ENCODE assay signal across 17 cellular contexts in genomic region chr20:3728876-3729275, GRCh38. TPM values are rescaled to one million over a fixed set of nuclear protein-coding genes. Genes with fewer than 3 reads are reported as not detected.
DNase-seq lines count a peak whose midpoint lies in the region; FAIRE-seq and TF ChIP-seq lines count a peak whose summit lies in the region.
"Had no signal": no experiment of that assay in that cellular context is flagged by ENCODE, and none has a peak within 500 bp of the region (broad histone marks: within the 10 kb centered on the region; RNA-seq: fewer than 3 reads in every experiment).

No MANE protein-coding gene starts in this region.

- peak overlapping the region; percentile 14; the same call in 1 of the 2 replicates for H4K8ac ChIP-seq in H1 (ENCODE audit: extremely low read depth, insufficient read depth, low read length)

- TF ChIP-seq EP300 in H1 (IDR thresholded peaks at IDR 0.05; ENCODE audit: borderline replicate concordance in 1 of 2, low read depth in 2 of 2, low read length in 2 of 2) = no peak

- CTCF ChIA-PET in H1 (lab: Charles Lee; ENCODE audit: partially characterized antibody) = interaction anchor here (0.9 to 17.6 kb wide), 8 partner anchors 11 to 54 kb away, joined by 3 to 221 read pairs (median 6); no protein-coding TSS in a partner anchor

- no peak overlapping the region for H3K14ac ChIP-seq in H1 (ENCODE audit: insufficient read length)

- TF ChIP-seq CTCF in H1 (IDR thresholded peaks at IDR 0.05; ENCODE audit: control extremely low read depth in 1 of 3, insufficient read depth in 1 of 3, low read depth in 1 of 3, low read length in 3 of 3) (no peak), osteoblast (IDR thresholded peaks at IDR 0.05; ENCODE audit: extremely low read depth, low read depth, low read length) (no peak)

- H2AFZ ChIP-seq in H1 (ENCODE audit: low read length) (no peak overlapping the region), osteoblast (ENCODE audit: low read length) (no peak overlapping the region)

- H3K4me3 ChIP-seq in BLaER1 treated with 17β-estradiol and CSF1 and Interleukin-3, amounts not matched to agents 10 nM and 100 nM = no peak overlapping the region
- H3K4me3 ChIP-seq in H1 (ENCODE audit: extremely low read depth in 1 of 4, insufficient read depth in 2 of 4, low read depth in 3 of 4, low read length in 4 of 4) = no peak overlapping the region
- H3K4me3 ChIP-seq in osteoblast (ENCODE audit: insufficient read depth, low read length) = no peak overlapping the region
- H3K4me3 ChIP-seq: SJCRH30 had no signal

- no peak overlapping the region for H2BK120ac ChIP-seq in H1 (replicated peaks; ENCODE audit: low read depth, low read length)

- no peak overlapping the region for H3K18ac ChIP-seq in H1 (ENCODE audit: extremely low read depth, low read length)

- H3K4me1 ChIP-seq in BLaER1 treated with 17β-estradiol and CSF1 and Interleukin-3, amounts not matched to agents 10 nM and 100 nM = peaks cover 27 to 66% (median 47%) of the 10 kb centered on the region in 10 experiments
- H3K4me1 ChIP-seq in H1 (replicated peaks in 1 of 4; ENCODE audit: control insufficient read depth in 3 of 4, insufficient read depth in 4 of 4, low read length in 3 of 4) (peaks cover 0 to 19% (median 14%) of the 10 kb centered on the region in 4 experiments; a peak in 5 of 7 replicates), osteoblast (ENCODE audit: insufficient read depth, low read length) (peaks cover 11% of the 10 kb centered on the region)
- H3K4me1 ChIP-seq: BE2C had no signal

- TF ChIP-seq RAD21 in H1 (IDR thresholded peaks at IDR 0.05 in 1 of 2, conservative IDR thresholded peaks at IDR 0.05 in 1 of 2; ENCODE audit: low read depth in 2 of 2, low read length in 2 of 2) = no peak

- peaks cover 23 to 34% (median 30%) of the 10 kb centered on the region in 11 experiments for H3K27me3 ChIP-seq in BLaER1 treated with 17β-estradiol and CSF1 and Interleukin-3, amounts not matched to agents 10 nM and 100 nM
- peaks cover 1 to 26% (median 22%) of the 10 kb centered on the region in 4 experiments; a peak in 6 of 7 replicates for H3K27me3 ChIP-seq in H1 (replicated peaks in 1 of 4; ENCODE audit: control insufficient read depth in 3 of 4, extremely low read depth in 1 of 4, insufficient read depth in 3 of 4, low read length in 3 of 4)
- H3K27me3 ChIP-seq in osteoblast (ENCODE audit: insufficient read depth, low read length) = peaks cover 37% of the 10 kb centered on the region
- H3K27me3 ChIP-seq: BE2C, SJCRH30 had no signal

- POLR2A ChIA-PET in H1 (lab: Charles Lee; ENCODE audit: partially characterized antibody) = interaction anchor here (1.6 to 2.5 kb wide), 3 partner anchors 9 to 17 kb away, joined by 4 to 7 read pairs (median 6); no protein-coding TSS in a partner anchor

- no peak overlapping the region for H3K4ac ChIP-seq in H1 (replicated peaks; ENCODE audit: insufficient read length, low read depth, low read length)

- FAIRE-seq in H1 (lab: Jason Lieb, UNC) = no peak
- FAIRE-seq: RCC 7860 had no signal

- H3K9me3 ChIP-seq in BLaER1 treated with 17β-estradiol and CSF1 and Interleukin-3, amounts not matched to agents 10 nM and 100 nM (replicated peaks in 1 of 11) = no peaks in the 10 kb centered on the region
- H3K9me3 ChIP-seq in H1 (ENCODE audit: insufficient read depth in 2 of 2, low read depth in 1 of 2, low read length in 1 of 2) = no peaks in the 10 kb centered on the region
- H3K9me3 ChIP-seq in osteoblast (ENCODE audit: low read depth, low read length) = no peaks in the 10 kb centered on the region
- H3K9me3 ChIP-seq: BE2C, SJCRH30 had no signal

- DNase-seq in 8988T = peak; percentile 65
- no peak for DNase-seq in H1 (ENCODE audit: low read depth in 1 of 2, low spot score in 2 of 2)
- DNase-seq in osteoblast (ENCODE audit: insufficient read length, low spot score, missing footprints) = peak; percentile 54
- DNase-seq in activated CD8-positive, alpha-beta memory T cell treated with anti-CD3 and anti-CD28 coated beads for 24 hours = no peak
- no peak for DNase-seq in activated effector memory CD4-positive, alpha-beta T cell treated with anti-CD3 and anti-CD28 coated beads, Interleukin-2, amount 50 U/mL, for 16 hours
- no peak for DNase-seq in NCI-H1105 (lab: John Stamatoyannopoulos, UW)
- DNase-seq in dermis blood vessel endothelial cell = no peak
- DNase-seq: BE2C, GF-D8, NCI-H1417 treated with DMSO at 0.1 percent for 48 hours, NCI-H2029 treated with DMSO at 0.1 percent for 48 hours, NCI-H510A treated with DMSO at 0.1 percent for 48 hours, SJCRH30 had no signal

- WGBS in H1 (ENCODE audit: extremely low coverage in 1 of 2, insufficient coverage in 1 of 2, insufficient read length in 1 of 2, insufficient replicate concordance in 2 of 2, low coverage in 1 of 2, low lambda C conversion rate in 2 of 2, missing lambda C conversion rate in 1 of 2), 2 experiments = 87% methylated on average over 3 of the region's 3 CpGs; no CpG with 5 or more reads in 1 of the 2 experiments

- no peak overlapping the region for H4K5ac ChIP-seq in H1 (ENCODE audit: insufficient read length, low read depth, low read length)

- H4K91ac ChIP-seq in H1 (replicated peaks; ENCODE audit: insufficient read length, low read length) = no peak overlapping the region

- H3K4me2 ChIP-seq in BLaER1 treated with 17β-estradiol and CSF1 and Interleukin-3, amounts not matched to agents 10 nM and 100 nM = peak overlapping the region; percentile 11 to 84 (median 47); a peak in 16 of 22 replicates
- H3K4me2 ChIP-seq in H1 (ENCODE audit: insufficient read depth in 1 of 2, low read depth in 2 of 2, low read length in 2 of 2) = no peak overlapping the region
- no peak overlapping the region for H3K4me2 ChIP-seq in osteoblast (ENCODE audit: insufficient read depth, low read length)

- H3K9ac ChIP-seq in BLaER1 treated with 17β-estradiol and CSF1 and Interleukin-3, amounts not matched to agents 10 nM and 100 nM = no peak overlapping the region
- H3K9ac ChIP-seq in H1 (replicated peaks in 1 of 4; ENCODE audit: extremely low read depth in 1 of 4, low read depth in 3 of 4, low read length in 3 of 4) = no peak overlapping the region

- H2BK5ac ChIP-seq in H1 (ENCODE audit: low read depth, low read length) = no peak overlapping the region

- H2BK15ac ChIP-seq in H1 (ENCODE audit: low read length) = no peak overlapping the region

- no peak overlapping the region for H3K27ac ChIP-seq in BLaER1 treated with 17β-estradiol and CSF1 and Interleukin-3, amounts not matched to agents 10 nM and 100 nM
- no peak overlapping the region for H3K27ac ChIP-seq in H1 (ENCODE audit: low read depth, low read length)
- H3K27ac ChIP-seq in osteoblast (ENCODE audit: low read depth, low read length) = no peak overlapping the region
- H3K27ac ChIP-seq: SJCRH30 had no signal

- no peaks in the 10 kb centered on the region for H3K79me1 ChIP-seq in H1 (ENCODE audit: low read depth, low read length)

- H3K56ac ChIP-seq in H1 (replicated peaks; ENCODE audit: insufficient read length, low read depth, low read length) = no peak overlapping the region

- no peaks in the 10 kb centered on the region for H4K20me1 ChIP-seq in BLaER1 treated with 17β-estradiol and CSF1 and Interleukin-3, amounts not matched to agents 10 nM and 100 nM
- H4K20me1 ChIP-seq in H1 (replicated peaks in 1 of 2; ENCODE audit: control insufficient read depth in 1 of 2, insufficient read depth in 2 of 2, low read length in 2 of 2) = peaks cover 0 to 2% of the 10 kb centered on the region in 2 experiments
- no peaks in the 10 kb centered on the region for H4K20me1 ChIP-seq in osteoblast (ENCODE audit: insufficient read depth, low read length)

- H2BK12ac ChIP-seq in H1 (ENCODE audit: low read depth, low read length) = no peak overlapping the region

- TF ChIP-seq POLR2A in H1 (IDR thresholded peaks at IDR 0.05; ENCODE audit: control extremely low read depth in 1 of 2, low read depth in 2 of 2, low read length in 2 of 2) = no peak

- no peak overlapping the region for H3K23ac ChIP-seq in H1 (ENCODE audit: insufficient read length)

- no peak overlapping the region for H2BK20ac ChIP-seq in H1 (ENCODE audit: low read length)

- H3K79me2 ChIP-seq in H1 (ENCODE audit: control insufficient read depth in 1 of 2, insufficient read depth in 2 of 2, low read length in 2 of 2) (no peaks in the 10 kb centered on the region), osteoblast (ENCODE audit: insufficient read depth, low read length) (no peaks in the 10 kb centered on the region)

- H2AK5ac ChIP-seq in H1 (ENCODE audit: low read depth, low read length) = no peak overlapping the region

- H3K23me2 ChIP-seq in H1 (ENCODE audit: low read depth, low read length) = 0 out of 2 replicates have a peak, but pooled peaks cover 3% of the 10 kb centered on the region

- H3K36me3 ChIP-seq in BLaER1 treated with 17β-estradiol and CSF1 and Interleukin-3, amounts not matched to agents 10 nM and 100 nM = no peaks in the 10 kb centered on the region
- H3K36me3 ChIP-seq in H1 (ENCODE audit: control insufficient read depth in 2 of 4, insufficient read depth in 4 of 4, low read length in 3 of 4) (no peaks in the 10 kb centered on the region), osteoblast (ENCODE audit: insufficient read depth, low read length) (no peaks in the 10 kb centered on the region)
- H3K36me3 ChIP-seq: BE2C, SJCRH30 had no signal

RNA-seq across cellular contexts. Expression of gene HSPA12B, which starts 3.6 kb away (rescaled TPM):
- total RNA-seq in H1 (2021; fragmentation: NEBNext Ultra II Directional; extraction: Animal tissue kit (Norgen Biotek cat#: 25700)) = 4.3 and 4.9 TPM in 2 replicates
- polyA plus RNA-seq in H1 (2011; rRNA removed) = 2.2 and 3.5 TPM in 2 replicates
- 3.1 TPM for polyA plus RNA-seq in H1 (2011; cell fraction: cytosol; rRNA removed)
- 7.7 TPM for polyA plus RNA-seq in H1 (2011; cell fraction: nucleus; rRNA removed)
- 2.8 to 6.7 TPM (median 5.2 TPM) in 4 replicates for polyA plus RNA-seq in H1 (2012, experiment 1 of 2)
- polyA plus RNA-seq in H1 (2012, experiment 2 of 2) = 2.5 TPM
- polyA plus RNA-seq in H1 (2013, experiment 1 of 2) = 2.7 TPM
- polyA plus RNA-seq in H1 (2013, experiment 2 of 2) = 2.5 TPM
- polyA minus RNA-seq in H1 (2011; rRNA and poly(A)+ RNA removed) = 1.6 and 1.9 TPM in 2 replicates
- 2.5 TPM for polyA minus RNA-seq in H1 (2011; cell fraction: cytosol; rRNA and poly(A)+ RNA removed)
- 8.1 TPM for polyA minus RNA-seq in H1 (2011; cell fraction: nucleus; rRNA and poly(A)+ RNA removed)
- total RNA-seq in osteoblast (not detected in 2 replicates), dermis blood vessel endothelial cell (15.1 and 16.7 TPM in 2 replicates)
- total RNA-seq: SJCRH30 had no signal

RNA-seq across cellular contexts. Expression of gene SIGLEC1, which starts 16.5 kb away (rescaled TPM):
- not detected in 2 replicates for total RNA-seq in H1 (2021; fragmentation: NEBNext Ultra II Directional; extraction: Animal tissue kit (Norgen Biotek cat#: 25700))
- 0.02 TPM in 2 replicates for polyA plus RNA-seq in H1 (2011; rRNA removed)
- not detected for polyA plus RNA-seq in H1 (2011; cell fraction: cytosol; rRNA removed)
- 0.04 TPM for polyA plus RNA-seq in H1 (2011; cell fraction: nucleus; rRNA removed)
- not detected in 4 replicates for polyA plus RNA-seq in H1 (2012, experiment 1 of 2)
- not detected for polyA plus RNA-seq in H1 (2012, experiment 2 of 2)
- polyA plus RNA-seq in H1 (2013, experiment 1 of 2) = not detected
- polyA plus RNA-seq in H1 (2013, experiment 2 of 2) = not detected
- not detected in 2 replicates for polyA minus RNA-seq in H1 (2011; rRNA and poly(A)+ RNA removed)
- not detected for polyA minus RNA-seq in H1 (2011; cell fraction: cytosol; rRNA and poly(A)+ RNA removed)
- polyA minus RNA-seq in H1 (2011; cell fraction: nucleus; rRNA and poly(A)+ RNA removed) = not detected
- total RNA-seq in osteoblast (under 0.01 TPM in 1 of 2 replicates, not detected in the other), dermis blood vessel endothelial cell (not detected in 2 replicates)
- total RNA-seq: H4 had no signal
- polyA plus RNA-seq: AG04450 had no signal

RNA-seq across cellular contexts. Expression of gene ADISSP, which starts 38.7 kb away (rescaled TPM):
- 111 and 117 TPM in 2 replicates for total RNA-seq in H1 (2021; fragmentation: NEBNext Ultra II Directional; extraction: Animal tissue kit (Norgen Biotek cat#: 25700))
- 141 and 202 TPM in 2 replicates for polyA plus RNA-seq in H1 (2011; rRNA removed)
- polyA plus RNA-seq in H1 (2011; cell fraction: cytosol; rRNA removed) = 101 TPM
- polyA plus RNA-seq in H1 (2011; cell fraction: nucleus; rRNA removed) = 110 TPM
- 73.7 to 130 TPM (median 117 TPM) in 4 replicates for polyA plus RNA-seq in H1 (2012, experiment 1 of 2)
- 104 TPM for polyA plus RNA-seq in H1 (2012, experiment 2 of 2)
- 98.3 TPM for polyA plus RNA-seq in H1 (2013, experiment 1 of 2)
- polyA plus RNA-seq in H1 (2013, experiment 2 of 2) = 102 TPM
- 43.6 and 51.4 TPM in 2 replicates for polyA minus RNA-seq in H1 (2011; rRNA and poly(A)+ RNA removed)
- polyA minus RNA-seq in H1 (2011; cell fraction: cytosol; rRNA and poly(A)+ RNA removed) = 71.0 TPM
- 41.3 TPM for polyA minus RNA-seq in H1 (2011; cell fraction: nucleus; rRNA and poly(A)+ RNA removed)
- total RNA-seq in osteoblast (15.3 and 18.5 TPM in 2 replicates), dermis blood vessel endothelial cell (12.1 and 34.7 TPM in 2 replicates)

RNA-seq across cellular contexts. Expression of gene ADAM33, which starts 47.1 kb away (rescaled TPM):
- 5.7 and 6.0 TPM in 2 replicates for total RNA-seq in H1 (2021; fragmentation: NEBNext Ultra II Directional; extraction: Animal tissue kit (Norgen Biotek cat#: 25700))
- 4.2 and 7.0 TPM in 2 replicates for polyA plus RNA-seq in H1 (2011; rRNA removed)
- polyA plus RNA-seq in H1 (2011; cell fraction: cytosol; rRNA removed) = 5.8 TPM
- 49.2 TPM for polyA plus RNA-seq in H1 (2011; cell fraction: nucleus; rRNA removed)
- 4.7 to 8.5 TPM (median 6.9 TPM) in 4 replicates for polyA plus RNA-seq in H1 (2012, experiment 1 of 2)
- polyA plus RNA-seq in H1 (2012, experiment 2 of 2) = 3.2 TPM
- polyA plus RNA-seq in H1 (2013, experiment 1 of 2) = 4.5 TPM
- polyA plus RNA-seq in H1 (2013, experiment 2 of 2) = 4.1 TPM
- polyA minus RNA-seq in H1 (2011; rRNA and poly(A)+ RNA removed) = 1.6 and 2.3 TPM in 2 replicates
- 1.6 TPM for polyA minus RNA-seq in H1 (2011; cell fraction: cytosol; rRNA and poly(A)+ RNA removed)
- polyA minus RNA-seq in H1 (2011; cell fraction: nucleus; rRNA and poly(A)+ RNA removed) = 10.8 TPM
- total RNA-seq in osteoblast (3.5 and 11.2 TPM in 2 replicates), dermis blood vessel endothelial cell (0.09 and 0.17 TPM in 2 replicates)
- total RNA-seq: H4, SJCRH30 had no signal

RNA-seq across cellular contexts. Expression of gene SPEF1, which starts 52.4 kb away (rescaled TPM):
- 0.65 and 0.71 TPM in 2 replicates for total RNA-seq in H1 (2021; fragmentation: NEBNext Ultra II Directional; extraction: Animal tissue kit (Norgen Biotek cat#: 25700))
- polyA plus RNA-seq in H1 (2011; rRNA removed) = 0.50 and 0.51 TPM in 2 replicates
- 0.78 TPM for polyA plus RNA-seq in H1 (2011; cell fraction: cytosol; rRNA removed)
- polyA plus RNA-seq in H1 (2011; cell fraction: nucleus; rRNA removed) = 0.88 TPM
- 0.56 to 0.80 TPM (median 0.68 TPM) in 4 replicates for polyA plus RNA-seq in H1 (2012, experiment 1 of 2)
- polyA plus RNA-seq in H1 (2012, experiment 2 of 2) = 0.64 TPM
- polyA plus RNA-seq in H1 (2013, experiment 1 of 2) = 0.43 TPM
- polyA plus RNA-seq in H1 (2013, experiment 2 of 2) = 0.37 TPM
- polyA minus RNA-seq in H1 (2011; rRNA and poly(A)+ RNA removed) = 0.37 TPM in 1 of 2 replicates, not detected in the other
- polyA minus RNA-seq in H1 (2011; cell fraction: cytosol; rRNA and poly(A)+ RNA removed) = not detected
- polyA minus RNA-seq in H1 (2011; cell fraction: nucleus; rRNA and poly(A)+ RNA removed) = 0.50 TPM
- under 0.01 TPM in 1 of 2 replicates, not detected in the other for total RNA-seq in osteoblast
- total RNA-seq in dermis blood vessel endothelial cell = 0.05 TPM in 1 of 2 replicates, not detected in the other
- total RNA-seq: H4 had no signal

Comparison
In these comparisons a context has a peak if more than half of its experiments do, and no peak if none do; other contexts are left out.
1. DNase-seq: peak in 8988T (single experiment) and osteoblast (single experiment); none in H1 (0 of 2), activated CD8-positive, alpha-beta memory T cell treated with anti-CD3 and anti-CD28 coated beads for 24 hours (single experiment), activated effector memory CD4-positive, alpha-beta T cell treated with anti-CD3 and anti-CD28 coated beads, Interleukin-2, amount 50 U/mL, for 16 hours (single experiment), NCI-H1105 (single experiment) and dermis blood vessel endothelial cell (single experiment).
2. H3K4me2 ChIP-seq: peak in BLaER1 treated with 17β-estradiol and CSF1 and Interleukin-3, amounts not matched to agents 10 nM and 100 nM (11 of 11); none in H1 (0 of 2) and osteoblast (single experiment).